In the genomic region with DNA sequence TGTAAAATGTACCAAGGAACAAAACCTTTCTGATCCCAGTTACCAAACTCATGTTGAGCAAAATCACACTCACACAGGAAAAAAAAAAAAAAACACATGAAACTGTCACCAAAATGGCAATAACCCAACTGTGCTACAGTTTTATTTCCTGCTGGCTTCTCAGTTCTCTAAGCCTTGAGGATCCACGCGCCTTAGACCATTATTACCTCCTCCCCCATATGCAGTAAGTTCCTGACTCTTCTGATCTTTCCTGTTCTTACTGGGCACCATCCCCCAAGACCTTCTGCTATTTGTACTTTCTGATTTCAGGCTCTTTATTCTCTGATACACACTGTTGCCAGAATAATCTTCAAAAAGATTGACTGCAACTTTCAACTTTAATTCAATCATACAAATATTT, we compare ENCODE assay signal across 8 cellular contexts.
A peak's percentile ranks its signal among the peaks of the same experiment; 100 is the strongest.
DNase-seq lines count a peak whose midpoint lies in the region; ATAC-seq lines count a peak whose summit lies in the region.

No MANE protein-coding gene starts in this region.

- H3K36me3 Mint-ChIP-seq in activated CD4-positive, alpha-beta T cell treated with anti-CD3 and anti-CD28 coated beads for 36 hours (ENCODE audit: low read depth) = peaks cover 44% of the 10 kb centered on the region

- CTCF ChIA-PET in activated CD4-positive, alpha-beta T cell treated with anti-CD3 and anti-CD28 coated beads for 36 hours (lab: Charles Lee) = interaction anchor here (0.9 to 2.4 kb wide), 3 partner anchors 10 to 22 kb away, joined by 3 to 10 read pairs (median 5); no protein-coding TSS in a partner anchor

- H3K27me3 ChIP-seq in adipocyte (replicated peaks; ENCODE audit: control insufficient read depth, insufficient read depth, low read length) (no peaks in the 10 kb centered on the region), muscle layer of colon (ENCODE audit: control insufficient read depth in 1 of 2, insufficient read depth in 2 of 2, low read length in 2 of 2) (no peaks in the 10 kb centered on the region)

- intact Hi-C loops in activated CD4-positive, alpha-beta T cell treated with anti-CD3 and anti-CD28 coated beads for 36 hours (cut with DNase I, micrococcal nuclease) = loop anchor here (1.0 to 5.0 kb wide), 10 partner anchors 27 to 1255 kb away; a partner anchor contains a TSS

- peak; percentile 36 for DNase-seq in activated CD4-positive, alpha-beta T cell treated with anti-CD3 and anti-CD28 coated beads for 36 hours
- no peak for DNase-seq in activated CD4-positive, alpha-beta T cell treated with anti-CD3 and anti-CD28 coated beads for 48 hours
- DNase-seq in adipocyte (ENCODE audit: low read depth) = no peak
- DNase-seq in T-helper 9 cell = no peak
- no peak for DNase-seq in SHP77 (lab: John Stamatoyannopoulos, UW)
- no peak for DNase-seq in middle frontal gyrus (ENCODE audit: extremely low spot score, low spot score)

- H3K27ac ChIP-seq in muscle layer of colon (ENCODE audit: low read depth, low read length) = peak overlapping the region; percentile 76

- peak overlapping the region; percentile 76 for H3K9ac ChIP-seq in adipocyte (ENCODE audit: low read length)
- no peak overlapping the region for H3K9ac ChIP-seq in muscle layer of colon (ENCODE audit: low read length)

- H3K9me3 ChIP-seq in adipocyte (ENCODE audit: control insufficient read depth, low read length) (no peaks in the 10 kb centered on the region), muscle layer of colon (ENCODE audit: low read length) (no peaks in the 10 kb centered on the region)

- H3K36me3 ChIP-seq in adipocyte (ENCODE audit: control insufficient read depth, insufficient read depth, low read length, severe bottlenecking) = peaks cover 71% of the 10 kb centered on the region
- no peaks in the 10 kb centered on the region for H3K36me3 ChIP-seq in muscle layer of colon (ENCODE audit: insufficient read depth, low read length)

- peak overlapping the region; percentile 56 for H3K4me3 ChIP-seq in adipocyte (ENCODE audit: low read length)
- H3K4me3 ChIP-seq in muscle layer of colon (ENCODE audit: low read depth in 1 of 2, low read length in 2 of 2) = no peak overlapping the region

- peaks cover 66% of the 10 kb centered on the region for H3K4me1 Mint-ChIP-seq in activated CD4-positive, alpha-beta T cell treated with anti-CD3 and anti-CD28 coated beads for 36 hours

- ATAC-seq in activated CD4-positive, alpha-beta T cell treated with anti-CD3 and anti-CD28 coated beads for 36 hours = peak; percentile 70
- ATAC-seq in HG03442 (IDR thresholded peaks at IDR 0.05; ENCODE audit: unreplicated experiment) = peak; percentile 54

- POLR2A ChIA-PET in activated CD4-positive, alpha-beta T cell treated with anti-CD3 and anti-CD28 coated beads for 36 hours (lab: Charles Lee) = interaction anchor here (0.8 to 1.2 kb wide), 4 partner anchors 12 to 128 kb away, joined by 3 to 5 read pairs (median 4); no protein-coding TSS in a partner anchor

- peak overlapping the region; percentile 17 for H3K4me3 Mint-ChIP-seq in activated CD4-positive, alpha-beta T cell treated with anti-CD3 and anti-CD28 coated beads for 36 hours

- peaks cover 61% of the 10 kb centered on the region for H3K4me1 ChIP-seq in adipocyte (ENCODE audit: control insufficient read depth, insufficient read depth, low read length)
- H3K4me1 ChIP-seq in muscle layer of colon (ENCODE audit: insufficient read depth, low read length) = peaks cover 56% of the 10 kb centered on the region

- no peaks in the 10 kb centered on the region for H3K27me3 Mint-ChIP-seq in activated CD4-positive, alpha-beta T cell treated with anti-CD3 and anti-CD28 coated beads for 36 hours

- H3K9me3 Mint-ChIP-seq in activated CD4-positive, alpha-beta T cell treated with anti-CD3 and anti-CD28 coated beads for 36 hours (ENCODE audit: low read depth) = peaks cover 3% of the 10 kb centered on the region

- H3K27ac Mint-ChIP-seq in activated CD4-positive, alpha-beta T cell treated with anti-CD3 and anti-CD28 coated beads for 36 hours = peak overlapping the region; percentile 81
